In the genomic region with DNA sequence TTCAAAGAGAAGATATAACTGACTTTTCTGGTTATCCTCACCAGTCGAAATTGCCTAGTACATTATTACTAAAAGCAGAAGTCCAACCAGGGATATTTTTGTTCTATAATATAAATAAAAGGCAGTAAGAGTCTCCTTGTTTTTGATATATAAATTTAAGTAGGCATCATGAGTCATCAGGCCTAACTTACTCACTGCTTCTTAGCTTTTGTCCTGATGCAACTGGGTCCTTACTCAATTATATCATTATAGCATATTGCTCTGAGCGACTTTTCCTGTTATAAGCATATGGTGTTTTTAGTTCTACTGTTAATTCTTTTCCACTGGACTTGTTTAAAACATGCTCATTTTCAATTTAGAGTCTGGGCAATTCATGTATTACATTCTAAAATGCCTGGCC, we compare ENCODE assay signal across 35 cellular contexts.
DNase-seq lines count a peak whose midpoint lies in the region; ATAC-seq and TF ChIP-seq lines count a peak whose summit lies in the region.
"Had no signal": no experiment of that assay in that cellular context is flagged by ENCODE, and none has a peak within 500 bp of the region (broad histone marks: within the 10 kb centered on the region; RNA-seq: fewer than 3 reads in every experiment).

No MANE protein-coding gene starts in this region.

- CTCF ChIA-PET in RWPE1 (lab: Yijun Ruan, JAX), result no interaction called here
- CTCF ChIA-PET in Calu3 (lab: Charles Lee), result no interaction called here

- no peak for ATAC-seq in mucosa of descending colon
- ATAC-seq: gastroesophageal sphincter had no signal

- TF ChIP-seq CTCF in RWPE1 (conservative IDR thresholded peaks at IDR 0.05; ENCODE audit: low read depth), result no peak
- no peak for TF ChIP-seq CTCF in epithelial cell of esophagus (IDR thresholded peaks at IDR 0.05; ENCODE audit: insufficient read depth, low read depth, low read length, missing control alignments)
- no peak for TF ChIP-seq CTCF in neural progenitor cell (IDR thresholded peaks at IDR 0.05)
- TF ChIP-seq CTCF in Calu3 (IDR thresholded peaks at IDR 0.05; ENCODE audit: unreplicated experiment), result no peak
- TF ChIP-seq CTCF in testis (IDR thresholded peaks at IDR 0.05), result no peak
- TF ChIP-seq CTCF in mucosa of descending colon (IDR thresholded peaks at IDR 0.05), result no peak

- no TSS peak for BruUV-seq in Calu3 (replicated peaks; lab: Mats Ljungman, UMichigan)

- intact Hi-C loops in Calu3 (cut with micrococcal nuclease; ENCODE audit: unreplicated experiment) (no loop called here), testis (cut with DNase I; ENCODE audit: low total_unique reads) (no loop called here), mucosa of descending colon (cut with DNase I, micrococcal nuclease) (no loop called here)

- peak overlapping the region; percentile 35 for H2AFZ ChIP-seq in neural progenitor cell (replicated peaks)
- H2AFZ ChIP-seq: PC-9 had no signal

- WGBS in testis, 2 donors, result 80 to 100% methylated on average over 2 of the region's 2 CpGs

- H4K20me1 ChIP-seq in neural progenitor cell (ENCODE audit: low read depth), result no peaks in the 10 kb centered on the region
- H4K20me1 ChIP-seq: BLaER1 treated with 17β-estradiol and CSF1 and Interleukin-3, amounts not matched to agents 10 nM and 100 nM had no signal

- no peaks in the 10 kb centered on the region for H3F3A ChIP-seq in neural progenitor cell (ENCODE audit: low read depth)

- H3K9ac ChIP-seq in neural progenitor cell, result no peak overlapping the region
- H3K9ac ChIP-seq: BLaER1 treated with 17β-estradiol and CSF1 and Interleukin-3, amounts not matched to agents 10 nM and 100 nM had no signal

- H3K4me1 ChIP-seq in neural progenitor cell, result no peaks in the 10 kb centered on the region
- H3K4me1 ChIP-seq in testis, result no peaks in the 10 kb centered on the region
- H3K4me1 ChIP-seq in mucosa of descending colon (ENCODE audit: low read depth), result no peaks in the 10 kb centered on the region
- H3K4me1 ChIP-seq: BLaER1 treated with 17β-estradiol and CSF1 and Interleukin-3, amounts not matched to agents 10 nM and 100 nM; gastroesophageal sphincter; left ventricle myocardium inferior; thyroid gland had no signal

- no peaks in the 10 kb centered on the region for H3K27me3 Mint-ChIP-seq in neural progenitor cell (ENCODE audit: insufficient read depth, low read depth)
- H3K27me3 Mint-ChIP-seq in Calu3 (ENCODE audit: unreplicated experiment), result no peaks in the 10 kb centered on the region
- H3K27me3 Mint-ChIP-seq: naive B cell; stimulated activated naive CD8-positive, alpha-beta T cell treated with anti-CD3 and anti-CD28 coated beads, Interleukin-15, Interleukin-2, amounts not matched to agents 100 ng/mL and 50 ng/mL, for 24 hours had no signal

- H3K4me1 Mint-ChIP-seq in neural progenitor cell (no peaks in the 10 kb centered on the region), Calu3 (ENCODE audit: low read depth, unreplicated experiment) (no peaks in the 10 kb centered on the region)
- H3K4me1 Mint-ChIP-seq: activated naive CD8-positive, alpha-beta T cell treated with anti-CD3 and anti-CD28 coated beads for 36 hours; immature natural killer cell; naive B cell had no signal

- H3K27ac Mint-ChIP-seq in neural progenitor cell (no peak overlapping the region), Calu3 (ENCODE audit: unreplicated experiment) (no peak overlapping the region)
- H3K27ac Mint-ChIP-seq: activated naive CD8-positive, alpha-beta T cell treated with anti-CD3 and anti-CD28 coated beads for 36 hours; immature natural killer cell; naive B cell; stimulated activated naive CD8-positive, alpha-beta T cell treated with anti-CD3 and anti-CD28 coated beads, Interleukin-15, Interleukin-2, amounts not matched to agents 100 ng/mL and 50 ng/mL, for 24 hours had no signal

- H3K79me2 ChIP-seq in neural progenitor cell (ENCODE audit: low read depth), result no peaks in the 10 kb centered on the region

- no peak for TF ChIP-seq POLR2A in testis (IDR thresholded peaks at IDR 0.05)

- H3K4me2 ChIP-seq in neural progenitor cell, result no peak overlapping the region
- H3K4me2 ChIP-seq: BLaER1 treated with 17β-estradiol and CSF1 and Interleukin-3, amounts not matched to agents 10 nM and 100 nM; PC-9 had no signal

- peak; percentile 41 for DNase-seq in EL
- peak; percentile 13 for DNase-seq in RWPE1 (ENCODE audit: low spot score)
- DNase-seq in epithelial cell of esophagus (ENCODE audit: low read depth), result peak; percentile 70
- DNase-seq in neural progenitor cell (ENCODE audit: low spot score), result no peak
- no peak for DNase-seq in effector CD4-positive, alpha-beta T cell
- no peak for DNase-seq in Calu3
- no peak for DNase-seq in testis
- no peak for DNase-seq in mucosa of descending colon
- DNase-seq: ACHN; activated CD4-positive, alpha-beta T cell treated with anti-CD3 and anti-CD28 coated beads for 48 hours; activated CD8-positive, alpha-beta memory T cell treated with anti-CD3 and anti-CD28 coated beads for 24 hours; activated effector memory CD4-positive, alpha-beta T cell treated with anti-CD3 and anti-CD28 coated beads, Interleukin-2, amount 50 U/mL, for 16 hours; activated naive CD8-positive, alpha-beta T cell treated with anti-CD3 and anti-CD28 coated beads for 36 hours; cerebellar nuclear complex; COR-L47; DMS79; hypothalamus; immature natural killer cell; left ventricle myocardium inferior; naive B cell; NCI-H1092 treated with DMSO at 0.1 percent for 48 hours; NCI-H187 treated with DMSO at 0.1 percent for 48 hours; NCI-H2171 treated with DMSO at 0.1 percent for 48 hours; NCI-H524; nucleus accumbens; PC-9; SW 1271; T-helper 9 cell; thyroid gland; WERI-Rb-1 had no signal

- no peaks in the 10 kb centered on the region for H3K36me3 ChIP-seq in neural progenitor cell
- H3K36me3 ChIP-seq in testis (ENCODE audit: low read depth, missing control alignments), result no peaks in the 10 kb centered on the region
- no peaks in the 10 kb centered on the region for H3K36me3 ChIP-seq in mucosa of descending colon (ENCODE audit: low read depth)
- H3K36me3 ChIP-seq: BLaER1 treated with 17β-estradiol and CSF1 and Interleukin-3, amounts not matched to agents 10 nM and 100 nM; gastroesophageal sphincter; left ventricle myocardium inferior; thyroid gland; WERI-Rb-1 had no signal

- H3K36me3 Mint-ChIP-seq in neural progenitor cell (no peaks in the 10 kb centered on the region), Calu3 (ENCODE audit: insufficient read depth, unreplicated experiment) (no peaks in the 10 kb centered on the region)
- H3K36me3 Mint-ChIP-seq: activated naive CD8-positive, alpha-beta T cell treated with anti-CD3 and anti-CD28 coated beads for 36 hours; immature natural killer cell; naive B cell had no signal

- POLR2A ChIA-PET in RWPE1 (lab: Yijun Ruan, JAX; ENCODE audit: low non-redundant PET), result no interaction called here

- H3K4me3 ChIP-seq in epithelial cell of esophagus (ENCODE audit: low read length) (no peak overlapping the region), neural progenitor cell (no peak overlapping the region), testis (no peak overlapping the region), mucosa of descending colon (no peak overlapping the region)
- H3K4me3 ChIP-seq: BLaER1 treated with 17β-estradiol and CSF1 and Interleukin-3, amounts not matched to agents 10 nM and 100 nM; gastroesophageal sphincter; left ventricle myocardium inferior; PC-9; skin epidermis; thyroid gland had no signal

- H3K9me3 ChIP-seq in neural progenitor cell (ENCODE audit: low read depth), result no peaks in the 10 kb centered on the region
- H3K9me3 ChIP-seq in testis, result no peaks in the 10 kb centered on the region
- no peaks in the 10 kb centered on the region for H3K9me3 ChIP-seq in mucosa of descending colon
- H3K9me3 ChIP-seq: BLaER1 treated with 17β-estradiol and CSF1 and Interleukin-3, amounts not matched to agents 10 nM and 100 nM; gastroesophageal sphincter; left ventricle myocardium inferior; thyroid gland had no signal

- no peaks in the 10 kb centered on the region for H3K9me3 Mint-ChIP-seq in neural progenitor cell
- H3K9me3 Mint-ChIP-seq in Calu3 (ENCODE audit: low read depth, unreplicated experiment), result peaks cover under 1% of the 10 kb centered on the region
- H3K9me3 Mint-ChIP-seq: activated naive CD8-positive, alpha-beta T cell treated with anti-CD3 and anti-CD28 coated beads for 36 hours; immature natural killer cell had no signal

- H3K4me3 Mint-ChIP-seq in neural progenitor cell, result no peak overlapping the region
- no peak overlapping the region for H3K4me3 Mint-ChIP-seq in Calu3 (ENCODE audit: low read depth, unreplicated experiment)
- H3K4me3 Mint-ChIP-seq: activated naive CD8-positive, alpha-beta T cell treated with anti-CD3 and anti-CD28 coated beads for 36 hours; immature natural killer cell; naive B cell; stimulated activated naive CD8-positive, alpha-beta T cell treated with anti-CD3 and anti-CD28 coated beads, Interleukin-15, Interleukin-2, amounts not matched to agents 100 ng/mL and 50 ng/mL, for 24 hours had no signal

- no peaks in the 10 kb centered on the region for H3K27me3 ChIP-seq in neural progenitor cell
- H3K27me3 ChIP-seq in testis, result no peaks in the 10 kb centered on the region
- H3K27me3 ChIP-seq: BLaER1 treated with 17β-estradiol and CSF1 and Interleukin-3, amounts not matched to agents 10 nM and 100 nM; gastroesophageal sphincter; thyroid gland had no signal

- H3K27ac ChIP-seq in RWPE1, result no peak overlapping the region
- no peak overlapping the region for H3K27ac ChIP-seq in neural progenitor cell
- H3K27ac ChIP-seq in testis, result no peak overlapping the region
- H3K27ac ChIP-seq: BLaER1 treated with 17β-estradiol and CSF1 and Interleukin-3, amounts not matched to agents 10 nM and 100 nM; epithelial cell of prostate; gastroesophageal sphincter; left ventricle myocardium inferior; PC-9; skin epidermis; thyroid gland; WERI-Rb-1 had no signal

Comparison
In these comparisons a context has a peak if more than half of its experiments do, and no peak if none do; other contexts are left out.
1. DNase-seq: peak in EL (single experiment), RWPE1 (single experiment) and epithelial cell of esophagus (single experiment); none in neural progenitor cell (single experiment), effector CD4-positive, alpha-beta T cell (single experiment), Calu3 (single experiment), testis (single experiment) and mucosa of descending colon (0 of 3).